Comparison of ENCODE assay signal across 1 cellular context in the genomic region with DNA sequence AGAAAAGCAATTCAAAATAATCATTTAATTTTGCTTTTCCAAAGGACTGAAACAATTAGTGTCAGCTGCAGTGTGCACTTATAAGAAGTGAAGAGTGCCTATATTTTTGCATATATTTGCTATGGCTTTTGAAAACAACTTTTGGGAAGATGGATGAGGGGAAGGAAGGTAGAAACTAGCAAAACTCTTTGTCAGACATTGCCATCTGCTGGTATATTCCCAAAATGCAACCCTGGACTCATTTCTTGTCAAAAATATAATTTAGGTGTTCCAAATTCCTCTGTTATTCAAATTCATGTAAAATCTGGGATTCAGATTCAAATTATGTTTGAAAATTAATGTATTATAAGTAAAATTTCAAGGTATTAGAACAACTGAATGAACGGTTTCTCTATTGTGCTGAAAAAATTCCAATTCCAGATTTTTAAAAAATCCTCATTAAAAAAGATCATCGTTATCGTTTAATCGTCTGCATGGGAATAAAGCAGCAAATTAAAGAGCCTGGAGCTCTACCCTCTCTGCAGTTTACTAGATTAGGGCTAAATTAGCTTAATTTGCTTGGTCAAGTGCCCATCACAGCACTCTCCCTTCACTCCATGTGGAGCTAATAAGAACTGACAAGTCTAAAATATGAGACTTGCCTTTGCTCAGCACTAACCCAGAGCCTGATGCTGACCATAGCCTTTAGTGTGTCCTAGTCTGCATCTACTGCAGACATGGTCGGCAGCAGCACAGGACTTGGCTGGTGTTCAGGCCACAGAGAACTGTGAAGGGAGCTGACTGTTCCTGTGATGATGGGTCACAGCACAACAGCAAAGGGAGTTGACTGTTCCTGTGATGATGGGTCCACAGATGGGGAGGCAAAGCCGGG.
TF ChIP-seq lines count a peak whose summit lies in the region.

No MANE protein-coding gene starts in this region.

TF ChIP-seq in WTC11, 78 proteins besides CTCF, POLR2A, EP300 and RAD21 (continued from another document):
- TF ChIP-seq, protein P1, sequence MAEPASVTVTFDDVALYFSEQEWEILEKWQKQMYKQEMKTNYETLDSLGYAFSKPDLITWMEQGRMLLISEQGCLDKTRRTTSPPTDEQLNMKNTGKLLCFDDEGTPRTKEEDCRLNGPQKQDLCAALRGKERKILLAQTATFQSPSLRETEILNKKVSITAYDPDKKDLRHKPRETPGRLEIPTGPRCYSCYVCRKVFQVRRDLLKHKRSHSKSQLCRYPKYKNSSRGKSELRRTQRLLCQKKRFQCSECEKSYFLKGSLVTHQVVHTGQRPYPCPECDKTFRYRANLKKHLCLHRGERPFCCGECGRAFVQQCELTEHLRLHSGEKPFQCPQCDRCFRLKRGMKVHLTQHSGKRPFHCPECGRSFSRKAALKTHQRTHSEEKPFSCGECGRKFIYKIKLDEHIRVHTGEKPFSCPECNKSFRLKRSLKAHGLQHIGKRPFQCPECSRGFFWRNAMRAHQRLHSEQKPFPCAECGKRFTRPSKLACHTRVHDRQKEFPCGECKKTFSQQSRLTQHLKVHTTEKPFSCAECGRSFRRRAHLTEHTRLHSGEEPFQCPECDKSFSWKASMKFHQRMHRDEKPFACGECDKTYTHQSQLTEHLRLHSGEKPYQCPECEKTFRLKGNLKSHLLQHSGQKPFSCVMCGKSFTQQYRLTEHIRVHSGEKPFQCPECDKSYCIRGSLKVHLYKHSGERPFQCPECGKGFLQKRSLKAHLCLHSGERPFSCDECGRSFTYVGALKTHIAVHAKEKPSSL (CRISPR knock-in tag; conservative IDR thresholded peaks at IDR 0.05): no peak
- no peak for TF ChIP-seq RORB (CRISPR knock-in tag; IDR thresholded peaks at IDR 0.05)
